In genomic region chr3:45787551-45787950, GRCh38 we compare ENCODE assay signal across 25 cellular contexts. TPM values are rescaled to one million over a fixed set of nuclear protein-coding genes. Genes with fewer than 3 reads are reported as not detected.
"Had no signal": no experiment of that assay in that cellular context is flagged by ENCODE, and none has a peak within 500 bp of the region (broad histone marks: within the 10 kb centered on the region; RNA-seq: fewer than 3 reads in every experiment).

No MANE protein-coding gene starts in this region.

- H3K36me3 Mint-ChIP-seq: mesothelial cell of epicardium; neural progenitor cell; stimulated activated memory B cell treated with anti-CD40 and anti-IgM and Interleukin-4, amounts not matched to agents 10 μg/mL and 1 μg/mL and 100 μg/mL, for 72 hours had no signal

- H3K27ac Mint-ChIP-seq: effector memory CD8-positive, alpha-beta T cell; mesothelial cell of epicardium; nephron; neural progenitor cell; stimulated activated memory B cell treated with anti-CD40 and anti-IgM and Interleukin-4, amounts not matched to agents 10 μg/mL and 1 μg/mL and 100 μg/mL, for 72 hours had no signal

- ATAC-seq: effector memory CD8-positive, alpha-beta T cell; gastrocnemius medialis; left lobe of liver; mucosa of descending colon; sciatic nerve; stimulated activated naive CD8-positive, alpha-beta T cell treated with anti-CD3 and anti-CD28 coated beads, Interleukin-15, Interleukin-2, amounts not matched to agents 100 U/mL and 50 U/mL, for 24 hours had no signal

- H3K4me3 Mint-ChIP-seq: central memory CD8-positive, alpha-beta T cell; effector memory CD8-positive, alpha-beta T cell; mesothelial cell of epicardium; naive B cell; nephron; neural progenitor cell; stimulated activated memory B cell treated with anti-CD40 and anti-IgM and Interleukin-4, amounts not matched to agents 10 μg/mL and 1 μg/mL and 100 μg/mL, for 72 hours had no signal

- H3K4me1 Mint-ChIP-seq: central memory CD8-positive, alpha-beta T cell; mesothelial cell of epicardium; nephron; neural progenitor cell had no signal

- DNase-seq: dermis blood vessel endothelial cell; effector memory CD8-positive, alpha-beta T cell; foreskin fibroblast; gastrocnemius medialis; kidney; mesenchymal stem cell; mucosa of descending colon; naive B cell; stimulated activated CD4-positive, alpha-beta T cell treated with anti-CD3 and anti-CD28 coated beads, Interleukin-12 subunit alpha, Interleukin-12 subunit beta, amount 100 ng/mL, for 4 hours; stimulated activated CD4-positive, alpha-beta T cell treated with anti-CD3 and anti-CD28 coated beads, Interleukin-2, amount 100 ng/mL, for 24 hours; stimulated activated CD4-positive, alpha-beta T cell treated with anti-CD3 and anti-CD28 coated beads, Interleukin-4, amount 100 ng/mL, for 4 hours; stimulated activated naive CD8-positive, alpha-beta T cell treated with anti-CD3 and anti-CD28 coated beads, Interleukin-15, Interleukin-2, amounts not matched to agents 100 U/mL and 50 U/mL, for 24 hours had no signal

RNA-seq across cellular contexts. Expression of gene SLC6A20, which starts 8.8 kb away (rescaled TPM):
- total RNA-seq: chondrocyte, dermis blood vessel endothelial cell, glomerular endothelial cell, lung microvascular endothelial cell, mesothelial cell of epicardium, osteoblast, pulmonary artery endothelial cell, ureter had no signal
